In genomic region chr9:4126996-4127395, GRCh38 we compare ENCODE assay signal across 25 cellular contexts.
DNase-seq lines count a peak whose midpoint lies in the region; ATAC-seq and TF ChIP-seq lines count a peak whose summit lies in the region.
"Had no signal": no experiment of that assay in that cellular context is flagged by ENCODE, and none has a peak within 500 bp of the region (broad histone marks: within the 10 kb centered on the region; RNA-seq: fewer than 3 reads in every experiment).

No MANE protein-coding gene starts in this region.

- TF ChIP-seq CTCF in IMR-90 (conservative IDR thresholded peaks at IDR 0.05; ENCODE audit: low read depth, low read length) (no peak), thyroid gland (IDR thresholded peaks at IDR 0.05) (no peak), uterus (IDR thresholded peaks at IDR 0.05) (no peak), GM23338 (conservative IDR thresholded peaks at IDR 0.05; ENCODE audit: low read depth in 2 of 2) (no peak), colonic mucosa (IDR thresholded peaks at IDR 0.05) (no peak), natural killer cell (IDR thresholded peaks at IDR 0.05) (no peak)

- TF ChIP-seq POLR2A in IMR-90 (IDR thresholded peaks at IDR 0.05; ENCODE audit: low read depth, low read length) (no peak), thyroid gland (IDR thresholded peaks at IDR 0.05) (no peak), uterus (IDR thresholded peaks at IDR 0.05) (no peak)

- peaks cover 9% of the 10 kb centered on the region for H3K4me1 Mint-ChIP-seq in GM23338
- H3K4me1 Mint-ChIP-seq in natural killer cell: no peaks in the 10 kb centered on the region
- H3K4me1 Mint-ChIP-seq: CD14-positive monocyte; endodermal cell; naive B cell; stimulated activated memory B cell treated with anti-CD40 and anti-IgM and Interleukin-4, amounts not matched to agents 10 μg/mL and 1 μg/mL and 100 μg/mL, for 72 hours had no signal

- H3K9me3 Mint-ChIP-seq in GM23338 (peaks cover 24% of the 10 kb centered on the region), natural killer cell (no peaks in the 10 kb centered on the region)

- no peaks in the 10 kb centered on the region for H3K79me2 ChIP-seq in GM23338 (replicated peaks; ENCODE audit: insufficient read depth)

- H3K36me3 Mint-ChIP-seq in GM23338 (ENCODE audit: low read depth) (peaks cover 20% of the 10 kb centered on the region), natural killer cell (no peaks in the 10 kb centered on the region)
- H3K36me3 Mint-ChIP-seq: CD14-positive monocyte; stimulated activated memory B cell treated with anti-CD40 and anti-IgM and Interleukin-4, amounts not matched to agents 10 μg/mL and 1 μg/mL and 100 μg/mL, for 72 hours had no signal

- peak overlapping the region; percentile 63; the same call in 1 of the 2 replicates for H4K91ac ChIP-seq in IMR-90 (ENCODE audit: insufficient read depth, low read depth, low read length)

- H2AFZ ChIP-seq in IMR-90 (replicated peaks; ENCODE audit: low read length, poor library complexity): no peak overlapping the region
- H2AFZ ChIP-seq in GM23338: no peak overlapping the region

- BruUV-seq in IMR-90 (replicated peaks; lab: Mats Ljungman, UMichigan): no TSS peak

- H3K27me3 Mint-ChIP-seq in GM23338 (ENCODE audit: insufficient read depth, low read depth, poor library complexity): no peaks in the 10 kb centered on the region
- H3K27me3 Mint-ChIP-seq in natural killer cell (ENCODE audit: low read depth in 2 of 2): peaks cover 7 to 14% of the 10 kb centered on the region in 2 donors
- H3K27me3 Mint-ChIP-seq: activated T-cell treated with anti-CD3 and anti-CD28 coated beads, Interleukin-2, amount 50 U/mL, for 24 hours had no signal

- DNase-seq in IMR-90 (no peak), astrocyte of the hippocampus (ENCODE audit: low read depth, low spot score) (peak; percentile 66), left kidney (ENCODE audit: low read depth, low spot score) (peak; percentile 60), thyroid gland (no peak), uterus (no peak), GM23338 (ENCODE audit: low spot score) (no peak), colonic mucosa (no peak), natural killer cell (no peak)
- DNase-seq: activated CD8-positive, alpha-beta memory T cell treated with anti-CD3 and anti-CD28 coated beads for 24 hours; activated gamma-delta T cell treated with Interleukin-2 at 50 U/mL for 16 hours; activated T-cell treated with anti-CD3 and anti-CD28 coated beads, Interleukin-2, amount 50 U/mL, for 24 hours; cortex of kidney; endodermal cell; KBM-7; kidney; mesendoderm; naive B cell; NCI-H1436; NCI-H524 treated with DMSO at 0.1 percent for 48 hours; stimulated activated CD4-positive, alpha-beta T cell treated with anti-CD3 and anti-CD28 coated beads, Interleukin-4, amount 100 ng/mL, for 1 hour had no signal

- no peak overlapping the region; the same call in 1 of the 2 replicates for H3K4me2 ChIP-seq in IMR-90 (ENCODE audit: low read depth, low read length)
- no peak overlapping the region for H3K4me2 ChIP-seq in GM23338

- no peak overlapping the region for H3K27ac Mint-ChIP-seq in GM23338
- no peak overlapping the region for H3K27ac Mint-ChIP-seq in natural killer cell
- H3K27ac Mint-ChIP-seq: activated T-cell treated with anti-CD3 and anti-CD28 coated beads, Interleukin-2, amount 50 U/mL, for 24 hours; CD14-positive monocyte; endodermal cell; naive B cell; stimulated activated memory B cell treated with anti-CD40 and anti-IgM and Interleukin-4, amounts not matched to agents 10 μg/mL and 1 μg/mL and 100 μg/mL, for 72 hours; T-helper 1 cell treated with Interleukin-12 subunit alpha and Interleukin-12 subunit beta and Interleukin-4 antibody, amounts not matched to agents 30 μg/mL and 1 μg/mL, for 36 hours had no signal

- H3K9me3 ChIP-seq in IMR-90 (ENCODE audit: control insufficient read depth, insufficient read depth, low read length): no peaks in the 10 kb centered on the region; the same call in 1 of the 2 replicates
- H3K9me3 ChIP-seq in thyroid gland: no peaks in the 10 kb centered on the region
- peaks cover 0 to 5% of the 10 kb centered on the region in 2 donors for H3K9me3 ChIP-seq in uterus
- no peaks in the 10 kb centered on the region for H3K9me3 ChIP-seq in colonic mucosa
- H3K9me3 ChIP-seq: gastroesophageal sphincter had no signal

- H4K20me1 ChIP-seq in IMR-90 (ENCODE audit: insufficient read depth, low read length) (no peaks in the 10 kb centered on the region), GM23338 (replicated peaks; ENCODE audit: insufficient read depth) (no peaks in the 10 kb centered on the region)

- ATAC-seq in IMR-90 (ENCODE audit: low read depth) (no peak), GM23338 (no peak), natural killer cell (no peak)
- ATAC-seq: gastroesophageal sphincter; stimulated activated memory B cell treated with anti-CD40 and anti-IgM and Interleukin-4, amounts not matched to agents 10 μg/mL and 1 μg/mL and 100 μg/mL, for 72 hours had no signal

- in situ Hi-C loops in IMR-90 (cut with MboI; ENCODE audit: low sequenced_read_pairs): loop anchor here (25.0 kb wide), 1 partner anchor 1290 kb away; the partner anchor contains the start of gene PUM3

- H3K9me2 ChIP-seq in GM23338 (ENCODE audit: insufficient read depth): no peaks in the 10 kb centered on the region; the same call in 1 of the 2 replicates

- no peaks in the 10 kb centered on the region for H3F3A ChIP-seq in GM23338 (replicated peaks; ENCODE audit: low read depth)

- H3K14ac ChIP-seq in IMR-90 (replicated peaks; ENCODE audit: low read depth, low read length): peak overlapping the region; percentile 50; the same call in 1 of the 2 replicates

- TF ChIP-seq RAD21 in IMR-90 (IDR thresholded peaks at IDR 0.05; ENCODE audit: low read length): no peak

- CTCF ChIA-PET in IMR-90 (lab: Yijun Ruan, JAX): interaction anchor here (0.9 kb wide), 1 partner anchor 10 kb away, joined by 4 read pairs; no protein-coding TSS in a partner anchor

- H2BK20ac ChIP-seq in IMR-90 (ENCODE audit: low read depth, low read length): peak overlapping the region; percentile 71

- H2AK5ac ChIP-seq in IMR-90 (ENCODE audit: low read depth, low read length): peak overlapping the region; percentile 23; the same call in 1 of the 2 replicates

- peaks cover 19 to 38% of the 10 kb centered on the region in 2 experiments for H3K79me1 ChIP-seq in IMR-90 (ENCODE audit: low read depth in 1 of 2, low read length in 2 of 2)

- dilution Hi-C loops in IMR-90 (cut with HindIII; ENCODE audit: low sequenced_read_pairs, unreplicated experiment): no loop called here

- peak overlapping the region in 1 of 2 experiments; percentile 41; a peak in 1 of 4 replicates for H4K8ac ChIP-seq in IMR-90 (ENCODE audit: low read depth in 2 of 2, low read length in 2 of 2)

- H3K4me3 Mint-ChIP-seq in GM23338 (no peak overlapping the region), natural killer cell (no peak overlapping the region)
- H3K4me3 Mint-ChIP-seq: activated T-cell treated with anti-CD3 and anti-CD28 coated beads, Interleukin-2, amount 50 U/mL, for 24 hours; CD14-positive monocyte; endodermal cell; naive B cell; stimulated activated memory B cell treated with anti-CD40 and anti-IgM and Interleukin-4, amounts not matched to agents 10 μg/mL and 1 μg/mL and 100 μg/mL, for 72 hours; T-helper 1 cell treated with Interleukin-12 subunit alpha and Interleukin-12 subunit beta and Interleukin-4 antibody, amounts not matched to agents 30 μg/mL and 1 μg/mL, for 36 hours had no signal

- H3K4me1 ChIP-seq in IMR-90 (ENCODE audit: control insufficient read depth, insufficient read depth, low read length) (peaks cover 6% of the 10 kb centered on the region; the same call in 1 of the 2 replicates), thyroid gland (peaks cover 14 to 24% of the 10 kb centered on the region in 2 donors), uterus (no peaks in the 10 kb centered on the region), GM23338 (ENCODE audit: insufficient read depth) (no peaks in the 10 kb centered on the region), colonic mucosa (no peaks in the 10 kb centered on the region)

- H3K27me3 ChIP-seq in IMR-90 (ENCODE audit: control insufficient read depth, insufficient read depth, low read length) (no peaks in the 10 kb centered on the region), thyroid gland (no peaks in the 10 kb centered on the region), uterus (no peaks in the 10 kb centered on the region), GM23338 (ENCODE audit: insufficient read depth) (no peaks in the 10 kb centered on the region), colonic mucosa (no peaks in the 10 kb centered on the region)
- H3K27me3 ChIP-seq: esophagus muscularis mucosa, gastroesophageal sphincter had no signal

- H2AK9ac ChIP-seq in IMR-90 (replicated peaks; ENCODE audit: low read depth, low read length, poor library complexity): peak overlapping the region; percentile 47

- H2BK15ac ChIP-seq in IMR-90 (ENCODE audit: low read depth, low read length): peak overlapping the region; percentile 63; the same call in 2 of the 3 replicates

- POLR2A ChIA-PET in IMR-90 (lab: Charles Lee; ENCODE audit: unreplicated experiment): no interaction called here

- peak overlapping the region; percentile 58 for H2BK120ac ChIP-seq in IMR-90 (ENCODE audit: low read depth, low read length)

- no peak overlapping the region for H3K56ac ChIP-seq in IMR-90 (ENCODE audit: extremely low read depth, insufficient read depth, low read length)

- WGBS in IMR-90 (ENCODE audit: extremely low coverage in 2 of 2, insufficient read length in 1 of 2), 2 experiments: 100% methylated on average over 1 of the region's 1 CpG; no CpG with 5 or more reads in 1 of the 2 experiments
- 85 to 94% methylated on average over 1 of the region's 1 CpG for WGBS in thyroid gland, 2 donors

- peak overlapping the region; percentile 55; the same call in 1 of the 2 replicates for H3K18ac ChIP-seq in IMR-90 (ENCODE audit: low read depth, low read length)

- intact Hi-C loops in IMR-90 (cut with micrococcal nuclease) (no loop called here), thyroid gland (cut with DNase I) (no loop called here), uterus (cut with DNase I; ENCODE audit: low total_unique reads) (no loop called here), colonic mucosa (cut with DNase I) (no loop called here), natural killer cell (cut with micrococcal nuclease) (no loop called here)

- peak overlapping the region; percentile 47; the same call in 1 of the 2 replicates for H4K5ac ChIP-seq in IMR-90 (ENCODE audit: low read depth, low read length)

- H3K4me3 ChIP-seq in IMR-90 (ENCODE audit: insufficient read depth, low read depth, low read length): no peak overlapping the region
- no peak overlapping the region for H3K4me3 ChIP-seq in thyroid gland (replicated peaks in 1 of 3)
- no peak overlapping the region for H3K4me3 ChIP-seq in uterus
- H3K4me3 ChIP-seq in GM23338: no peak overlapping the region
- no peak overlapping the region for H3K4me3 ChIP-seq in colonic mucosa
- H3K4me3 ChIP-seq: esophagus muscularis mucosa, gastroesophageal sphincter had no signal

- no peaks in the 10 kb centered on the region for H3K9me1 ChIP-seq in IMR-90 (ENCODE audit: insufficient read depth, low read length)

- no peaks in the 10 kb centered on the region; the same call in 1 of the 2 replicates for H3K36me3 ChIP-seq in IMR-90 (ENCODE audit: control insufficient read depth, insufficient read depth, low read length)
- H3K36me3 ChIP-seq in thyroid gland: no peaks in the 10 kb centered on the region
- H3K36me3 ChIP-seq in uterus: no peaks in the 10 kb centered on the region
- H3K36me3 ChIP-seq in GM23338 (ENCODE audit: insufficient read depth): no peaks in the 10 kb centered on the region; the same call in 1 of the 2 replicates
- no peaks in the 10 kb centered on the region for H3K36me3 ChIP-seq in colonic mucosa
- H3K36me3 ChIP-seq: esophagus muscularis mucosa, gastroesophageal sphincter had no signal

- peak overlapping the region; percentile 28; the same call in 1 of the 2 replicates for H3K4ac ChIP-seq in IMR-90 (ENCODE audit: low read depth, low read length)

- peak overlapping the region; percentile 94 for H2BK5ac ChIP-seq in IMR-90 (ENCODE audit: low read depth, low read length, poor library complexity, severe bottlenecking)

- H3K9ac ChIP-seq in IMR-90 (ENCODE audit: low read depth, low read length): no peak overlapping the region
- no peak overlapping the region for H3K9ac ChIP-seq in colonic mucosa (ENCODE audit: low read depth in 2 of 2, low read length in 2 of 2)

- H3K27ac ChIP-seq in IMR-90 (ENCODE audit: insufficient read depth, low read length) (no peak overlapping the region), thyroid gland (peak overlapping the region in 2 of 3 donors; percentile 11 to 18), uterus (peak overlapping the region in 1 of 2 donors; percentile 21), GM23338 (ENCODE audit: low read depth) (no peak overlapping the region), colonic mucosa (no peak overlapping the region)
- H3K27ac ChIP-seq: esophagus muscularis mucosa, gastroesophageal sphincter had no signal

- no peak overlapping the region for H3K23ac ChIP-seq in IMR-90 (ENCODE audit: low read depth, low read length)

Comparison
In these comparisons a context has a peak if more than half of its experiments do, and no peak if none do; other contexts are left out.
1. DNase-seq: peak in astrocyte of the hippocampus (single experiment) and left kidney (single experiment); none in IMR-90 (single experiment), thyroid gland (0 of 2), uterus (0 of 2), GM23338 (single experiment), colonic mucosa (single experiment) and natural killer cell (single experiment).
2. H3K27ac ChIP-seq: peak in thyroid gland (2 of 3); none in IMR-90 (single experiment), GM23338 (single experiment) and colonic mucosa (single experiment).